ENCODE assay signal across 8 cellular contexts in genomic region chr3:57078366-57079220, GRCh38. TPM values are rescaled to one million over a fixed set of nuclear protein-coding genes. Genes with fewer than 3 reads are reported as not detected.
DNase-seq lines count a peak whose midpoint lies in the region; ATAC-seq lines count a peak whose summit lies in the region.

No MANE protein-coding gene starts in this region.

- no peak overlapping the region for H3K27ac Mint-ChIP-seq in activated T-helper 2 cell treated with anti-CD3 and anti-CD28 coated beads, Interferon-gamma antibody, Interleukin-2, Interleukin-4, amounts not matched to agents 10 μg/mL and 5 μg/mL and 100 μg/mL, durations not matched to agents 14 hours and 24 hours and 36 hours

- H3K9me3 Mint-ChIP-seq in activated T-helper 2 cell treated with anti-CD3 and anti-CD28 coated beads, Interferon-gamma antibody, Interleukin-2, Interleukin-4, amounts not matched to agents 10 μg/mL and 5 μg/mL and 100 μg/mL, durations not matched to agents 14 hours and 24 hours and 36 hours, result no peaks in the 10 kb centered on the region

- peaks cover 7% of the 10 kb centered on the region for H3K27me3 ChIP-seq in neuron (ENCODE audit: insufficient read depth, low read length)

- H2AFZ ChIP-seq in neuron (ENCODE audit: low read depth, low read length), result peak overlapping the region; percentile 94

- intact Hi-C loops in activated T-helper 2 cell treated with anti-CD3 and anti-CD28 coated beads, Interferon-gamma antibody, Interleukin-2, Interleukin-4, amounts not matched to agents 10 μg/mL and 5 μg/mL and 100 μg/mL, durations not matched to agents 14 hours and 24 hours and 36 hours (cut with micrococcal nuclease), result no loop called here

- peak overlapping the region; percentile 52 for H3K4me3 Mint-ChIP-seq in activated T-helper 2 cell treated with anti-CD3 and anti-CD28 coated beads, Interferon-gamma antibody, Interleukin-2, Interleukin-4, amounts not matched to agents 10 μg/mL and 5 μg/mL and 100 μg/mL, durations not matched to agents 14 hours and 24 hours and 36 hours (ENCODE audit: low read depth)

- H3K36me3 ChIP-seq in neuron (ENCODE audit: insufficient read depth, low read length), result no peaks in the 10 kb centered on the region

- no peaks in the 10 kb centered on the region for H3K9me3 ChIP-seq in neuron (ENCODE audit: low read length)

- peaks cover 8% of the 10 kb centered on the region for H3K4me1 Mint-ChIP-seq in activated T-helper 2 cell treated with anti-CD3 and anti-CD28 coated beads, Interferon-gamma antibody, Interleukin-2, Interleukin-4, amounts not matched to agents 10 μg/mL and 5 μg/mL and 100 μg/mL, durations not matched to agents 14 hours and 24 hours and 36 hours (ENCODE audit: low read depth)

- H3K27me3 Mint-ChIP-seq in activated T-helper 2 cell treated with anti-CD3 and anti-CD28 coated beads, Interferon-gamma antibody, Interleukin-2, Interleukin-4, amounts not matched to agents 10 μg/mL and 5 μg/mL and 100 μg/mL, durations not matched to agents 14 hours and 24 hours and 36 hours (ENCODE audit: low read depth), result peaks cover 67% of the 10 kb centered on the region

- H3K4me1 ChIP-seq in neuron (ENCODE audit: insufficient read depth, low read length), result no peaks in the 10 kb centered on the region

- peak; percentile 37 for DNase-seq in activated CD4-positive, alpha-beta T cell treated with anti-CD3 and anti-CD28 coated beads for 48 hours
- no peak for DNase-seq in activated CD4-positive, alpha-beta T cell treated with anti-CD3 and anti-CD28 coated beads for 1 hour
- DNase-seq in MV-4-11 (lab: John Stamatoyannopoulos, UW) (peak; percentile 40), glomerular visceral epithelial cell (ENCODE audit: extremely low spot score) (peak; percentile 45), SHP77 treated with DMSO at 0.1 percent for 48 hours (lab: John Stamatoyannopoulos, UW) (no peak)
- peak; percentile 18 for DNase-seq in activated T-helper 2 cell treated with anti-CD3 and anti-CD28 coated beads, Interferon-gamma antibody, Interleukin-2, Interleukin-4, amounts not matched to agents 10 μg/mL and 5 μg/mL and 100 μg/mL, durations not matched to agents 14 hours and 24 hours and 36 hours (ENCODE audit: low spot score)

- H3K4me3 ChIP-seq in neuron (ENCODE audit: low read length), result peak overlapping the region; percentile 75

- ATAC-seq in HG03571 (IDR thresholded peaks at IDR 0.05; ENCODE audit: unreplicated experiment), result no peak

- no peaks in the 10 kb centered on the region for H3K36me3 Mint-ChIP-seq in activated T-helper 2 cell treated with anti-CD3 and anti-CD28 coated beads, Interferon-gamma antibody, Interleukin-2, Interleukin-4, amounts not matched to agents 10 μg/mL and 5 μg/mL and 100 μg/mL, durations not matched to agents 14 hours and 24 hours and 36 hours (ENCODE audit: low read depth)

RNA-seq across cellular contexts. Expression of gene SPATA12, which starts 18.1 kb away (rescaled TPM):
- not detected in 2 replicates for total RNA-seq in activated T-helper 2 cell treated with anti-CD3 and anti-CD28 coated beads, Interferon-gamma antibody, Interleukin-2, Interleukin-4, amounts not matched to agents 10 μg/mL and 5 μg/mL and 100 μg/mL, durations not matched to agents 14 hours and 24 hours and 36 hours

Comparison
In these comparisons a context has a peak if more than half of its experiments do, and no peak if none do; other contexts are left out.
1. DNase-seq: peak in activated CD4-positive, alpha-beta T cell treated with anti-CD3 and anti-CD28 coated beads for 48 hours (single experiment), MV-4-11 (single experiment), activated T-helper 2 cell treated with anti-CD3 and anti-CD28 coated beads, Interferon-gamma antibody, Interleukin-2, Interleukin-4, amounts not matched to agents 10 μg/mL and 5 μg/mL and 100 μg/mL, durations not matched to agents 14 hours and 24 hours and 36 hours (single experiment) and glomerular visceral epithelial cell (single experiment); none in activated CD4-positive, alpha-beta T cell treated with anti-CD3 and anti-CD28 coated beads for 1 hour (single experiment) and SHP77 treated with DMSO at 0.1 percent for 48 hours (single experiment).